Comparison of ENCODE assay signal across 1 cellular context in genomic region chr9:110599468-110599867, GRCh38.
TF ChIP-seq lines count a peak whose summit lies in the region.

No MANE protein-coding gene starts in this region.

TF ChIP-seq in GM23338, 12 proteins besides CTCF, POLR2A, EP300 and RAD21 (continued from another document):
- TF ChIP-seq, protein P1, sequence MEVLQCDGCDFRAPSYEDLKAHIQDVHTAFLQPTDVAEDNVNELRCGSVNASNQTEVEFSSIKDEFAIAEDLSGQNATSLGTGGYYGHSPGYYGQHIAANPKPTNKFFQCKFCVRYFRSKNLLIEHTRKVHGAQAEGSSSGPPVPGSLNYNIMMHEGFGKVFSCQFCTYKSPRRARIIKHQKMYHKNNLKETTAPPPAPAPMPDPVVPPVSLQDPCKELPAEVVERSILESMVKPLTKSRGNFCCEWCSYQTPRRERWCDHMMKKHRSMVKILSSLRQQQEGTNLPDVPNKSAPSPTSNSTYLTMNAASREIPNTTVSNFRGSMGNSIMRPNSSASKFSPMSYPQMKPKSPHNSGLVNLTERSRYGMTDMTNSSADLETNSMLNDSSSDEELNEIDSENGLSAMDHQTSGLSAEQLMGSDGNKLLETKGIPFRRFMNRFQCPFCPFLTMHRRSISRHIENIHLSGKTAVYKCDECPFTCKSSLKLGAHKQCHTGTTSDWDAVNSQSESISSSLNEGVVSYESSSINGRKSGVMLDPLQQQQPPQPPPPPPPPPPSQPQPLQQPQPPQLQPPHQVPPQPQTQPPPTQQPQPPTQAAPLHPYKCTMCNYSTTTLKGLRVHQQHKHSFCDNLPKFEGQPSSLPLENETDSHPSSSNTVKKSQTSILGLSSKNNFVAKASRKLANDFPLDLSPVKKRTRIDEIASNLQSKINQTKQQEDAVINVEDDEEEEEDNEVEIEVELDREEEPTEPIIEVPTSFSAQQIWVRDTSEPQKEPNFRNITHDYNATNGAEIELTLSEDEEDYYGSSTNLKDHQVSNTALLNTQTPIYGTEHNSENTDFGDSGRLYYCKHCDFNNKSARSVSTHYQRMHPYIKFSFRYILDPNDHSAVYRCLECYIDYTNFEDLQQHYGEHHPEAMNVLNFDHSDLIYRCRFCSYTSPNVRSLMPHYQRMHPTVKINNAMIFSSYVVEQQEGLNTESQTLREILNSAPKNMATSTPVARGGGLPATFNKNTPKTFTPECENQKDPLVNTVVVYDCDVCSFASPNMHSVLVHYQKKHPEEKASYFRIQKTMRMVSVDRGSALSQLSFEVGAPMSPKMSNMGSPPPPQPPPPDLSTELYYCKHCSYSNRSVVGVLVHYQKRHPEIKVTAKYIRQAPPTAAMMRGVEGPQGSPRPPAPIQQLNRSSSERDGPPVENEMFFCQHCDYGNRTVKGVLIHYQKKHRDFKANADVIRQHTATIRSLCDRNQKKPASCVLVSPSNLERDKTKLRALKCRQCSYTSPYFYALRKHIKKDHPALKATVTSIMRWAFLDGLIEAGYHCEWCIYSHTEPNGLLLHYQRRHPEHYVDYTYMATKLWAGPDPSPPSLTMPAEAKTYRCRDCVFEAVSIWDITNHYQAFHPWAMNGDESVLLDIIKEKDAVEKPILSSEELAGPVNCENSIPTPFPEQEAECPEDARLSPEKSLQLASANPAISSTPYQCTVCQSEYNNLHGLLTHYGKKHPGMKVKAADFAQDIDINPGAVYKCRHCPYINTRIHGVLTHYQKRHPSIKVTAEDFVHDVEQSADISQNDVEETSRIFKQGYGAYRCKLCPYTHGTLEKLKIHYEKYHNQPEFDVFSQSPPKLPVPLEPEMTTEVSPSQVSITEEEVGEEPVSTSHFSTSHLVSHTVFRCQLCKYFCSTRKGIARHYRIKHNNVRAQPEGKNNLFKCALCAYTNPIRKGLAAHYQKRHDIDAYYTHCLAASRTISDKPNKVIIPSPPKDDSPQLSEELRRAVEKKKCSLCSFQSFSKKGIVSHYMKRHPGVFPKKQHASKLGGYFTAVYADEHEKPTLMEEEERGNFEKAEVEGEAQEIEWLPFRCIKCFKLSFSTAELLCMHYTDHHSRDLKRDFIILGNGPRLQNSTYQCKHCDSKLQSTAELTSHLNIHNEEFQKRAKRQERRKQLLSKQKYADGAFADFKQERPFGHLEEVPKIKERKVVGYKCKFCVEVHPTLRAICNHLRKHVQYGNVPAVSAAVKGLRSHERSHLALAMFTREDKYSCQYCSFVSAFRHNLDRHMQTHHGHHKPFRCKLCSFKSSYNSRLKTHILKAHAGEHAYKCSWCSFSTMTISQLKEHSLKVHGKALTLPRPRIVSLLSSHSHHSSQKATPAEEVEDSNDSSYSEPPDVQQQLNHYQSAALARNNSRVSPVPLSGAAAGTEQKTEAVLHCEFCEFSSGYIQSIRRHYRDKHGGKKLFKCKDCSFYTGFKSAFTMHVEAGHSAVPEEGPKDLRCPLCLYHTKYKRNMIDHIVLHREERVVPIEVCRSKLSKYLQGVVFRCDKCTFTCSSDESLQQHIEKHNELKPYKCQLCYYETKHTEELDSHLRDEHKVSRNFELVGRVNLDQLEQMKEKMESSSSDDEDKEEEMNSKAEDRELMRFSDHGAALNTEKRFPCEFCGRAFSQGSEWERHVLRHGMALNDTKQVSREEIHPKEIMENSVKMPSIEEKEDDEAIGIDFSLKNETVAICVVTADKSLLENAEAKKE (CRISPR knock-in tag; IDR thresholded peaks at IDR 0.05), result no peak
